8 cellular contexts compared by ENCODE assay signal in the genomic region with DNA sequence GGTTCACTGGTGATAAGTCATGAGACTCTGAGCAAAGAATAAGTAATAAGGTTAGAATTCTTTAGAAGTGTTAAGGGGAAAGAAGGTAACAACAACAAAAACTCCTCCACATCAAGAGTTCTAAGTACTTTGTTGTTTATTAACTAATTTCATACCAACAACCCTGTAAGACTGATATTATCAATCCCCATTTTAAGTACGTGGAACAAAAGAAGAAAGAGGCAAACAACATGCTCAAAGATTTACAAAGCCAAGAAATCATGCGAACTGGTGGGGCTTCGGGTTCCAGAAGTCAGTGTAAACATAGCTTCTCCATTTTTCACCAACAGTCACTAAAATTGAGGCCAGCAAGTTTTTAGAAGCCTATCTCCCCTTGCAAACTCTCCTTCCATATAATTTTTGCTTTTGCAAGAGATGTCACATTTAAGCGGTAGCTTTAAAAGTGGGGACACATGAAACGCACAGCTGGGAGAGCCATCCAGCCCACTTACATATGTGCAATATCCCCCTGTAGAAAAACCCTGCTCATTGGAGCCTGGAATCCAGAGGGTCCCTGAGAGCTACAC. TPM values are rescaled to one million over a fixed set of nuclear protein-coding genes. Genes with fewer than 3 reads are reported as not detected.
DNase-seq lines count a peak whose midpoint lies in the region; ATAC-seq and TF ChIP-seq lines count a peak whose summit lies in the region.

No MANE protein-coding gene starts in this region.

- peak overlapping the region; percentile 93 for H3K4me3 Mint-ChIP-seq in activated CD4-positive, alpha-beta T cell treated with anti-CD3 and anti-CD28 coated beads for 36 hours
- H3K4me3 Mint-ChIP-seq in activated T-helper 1 cell treated with anti-CD3 and anti-CD28 coated beads, Interleukin-12 subunit alpha, Interleukin-12 subunit beta, Interleukin-2, Interleukin-4 antibody, amounts not matched to agents 30 ng/mL and 10 ng/mL and 1 ng/mL, durations not matched to agents 14 hours and 24 hours and 36 hours, result peak overlapping the region; percentile 92

- H3K27me3 ChIP-seq in iPS-20b (ENCODE audit: insufficient read depth, low read length) (no peaks in the 10 kb centered on the region), testis (no peaks in the 10 kb centered on the region)

- H3K27ac ChIP-seq in iPS-20b (ENCODE audit: low read length) (peak overlapping the region; percentile 41), testis (peak overlapping the region; percentile 95 to 98)

- H3K4me1 Mint-ChIP-seq in activated CD4-positive, alpha-beta T cell treated with anti-CD3 and anti-CD28 coated beads for 36 hours, result peaks cover 63% of the 10 kb centered on the region
- H3K4me1 Mint-ChIP-seq in activated T-helper 1 cell treated with anti-CD3 and anti-CD28 coated beads, Interleukin-12 subunit alpha, Interleukin-12 subunit beta, Interleukin-2, Interleukin-4 antibody, amounts not matched to agents 30 ng/mL and 10 ng/mL and 1 ng/mL, durations not matched to agents 14 hours and 24 hours and 36 hours (ENCODE audit: low read depth), result peaks cover 63% of the 10 kb centered on the region

- H3K9ac ChIP-seq in iPS-20b (ENCODE audit: low read depth, low read length), result peak overlapping the region; percentile 87

- peaks cover 9% of the 10 kb centered on the region for H3K4me1 ChIP-seq in iPS-20b (ENCODE audit: insufficient read depth, low read length)
- peaks cover 16% of the 10 kb centered on the region for H3K4me1 ChIP-seq in testis

- ATAC-seq in activated CD4-positive, alpha-beta T cell treated with anti-CD3 and anti-CD28 coated beads for 36 hours, result no peak
- ATAC-seq in GM19324 (IDR thresholded peaks at IDR 0.05; ENCODE audit: low FRiP score, unreplicated experiment) (no peak), left colon (no peak)

- no peak for DNase-seq in activated CD4-positive, alpha-beta T cell treated with anti-CD3 and anti-CD28 coated beads for 36 hours
- no peak for DNase-seq in activated CD4-positive, alpha-beta T cell treated with anti-CD3 and anti-CD28 coated beads, Interleukin-2, amount 50 U/mL, for 48 hours
- no peak for DNase-seq in activated T-helper 1 cell treated with anti-CD3 and anti-CD28 coated beads, Interleukin-12 subunit alpha, Interleukin-12 subunit beta, Interleukin-2, Interleukin-4 antibody, amounts not matched to agents 30 ng/mL and 10 ng/mL and 1 ng/mL, durations not matched to agents 14 hours and 24 hours and 36 hours (ENCODE audit: low spot score)
- DNase-seq in testis (no peak), left colon (no peak)
- DNase-seq in stimulated activated CD4-positive, alpha-beta T cell treated with anti-CD3 and anti-CD28 coated beads, Interleukin-15, amount 100 ng/mL, for 24 hours, result no peak

- intact Hi-C loops in activated CD4-positive, alpha-beta T cell treated with anti-CD3 and anti-CD28 coated beads for 36 hours (cut with DNase I, micrococcal nuclease), result loop anchor here (1.0 to 10.0 kb wide), 8 partner anchors 23 to 913 kb away; a partner anchor contains a TSS
- intact Hi-C loops in activated T-helper 1 cell treated with anti-CD3 and anti-CD28 coated beads, Interleukin-12 subunit alpha, Interleukin-12 subunit beta, Interleukin-2, Interleukin-4 antibody, amounts not matched to agents 30 ng/mL and 10 ng/mL and 1 ng/mL, durations not matched to agents 14 hours and 24 hours and 36 hours (cut with micrococcal nuclease), result loop anchor here (2.0 to 10.0 kb wide), 3 partner anchors 148 to 910 kb away; a partner anchor contains a TSS
- intact Hi-C loops in testis (cut with DNase I; ENCODE audit: low total_unique reads) (no loop called here), left colon (cut with DNase I, micrococcal nuclease) (no loop called here)

- 11 to 15% methylated on average over 5 of the region's 5 CpGs for WGBS in testis, 2 donors

- no peaks in the 10 kb centered on the region for H3K9me3 ChIP-seq in iPS-20b (ENCODE audit: insufficient read depth, low read depth, low read length)
- H3K9me3 ChIP-seq in testis, result no peaks in the 10 kb centered on the region

- no peaks in the 10 kb centered on the region for H3K9me3 Mint-ChIP-seq in activated CD4-positive, alpha-beta T cell treated with anti-CD3 and anti-CD28 coated beads for 36 hours (ENCODE audit: low read depth)
- H3K9me3 Mint-ChIP-seq in activated T-helper 1 cell treated with anti-CD3 and anti-CD28 coated beads, Interleukin-12 subunit alpha, Interleukin-12 subunit beta, Interleukin-2, Interleukin-4 antibody, amounts not matched to agents 30 ng/mL and 10 ng/mL and 1 ng/mL, durations not matched to agents 14 hours and 24 hours and 36 hours, result no peaks in the 10 kb centered on the region

- TF ChIP-seq POLR2A in testis (IDR thresholded peaks at IDR 0.05), result no peak

- no peaks in the 10 kb centered on the region for H3K27me3 Mint-ChIP-seq in activated CD4-positive, alpha-beta T cell treated with anti-CD3 and anti-CD28 coated beads for 36 hours
- H3K27me3 Mint-ChIP-seq in activated T-helper 1 cell treated with anti-CD3 and anti-CD28 coated beads, Interleukin-12 subunit alpha, Interleukin-12 subunit beta, Interleukin-2, Interleukin-4 antibody, amounts not matched to agents 30 ng/mL and 10 ng/mL and 1 ng/mL, durations not matched to agents 14 hours and 24 hours and 36 hours (ENCODE audit: insufficient read depth), result peaks cover 18% of the 10 kb centered on the region

- peak overlapping the region; percentile 78 for H3K4me3 ChIP-seq in iPS-20b (ENCODE audit: low read length)
- H3K4me3 ChIP-seq in testis, result peak overlapping the region; percentile 83 to 93

- POLR2A ChIA-PET in activated CD4-positive, alpha-beta T cell treated with anti-CD3 and anti-CD28 coated beads for 36 hours (lab: Charles Lee), result interaction anchor here (0.6 to 2.4 kb wide), 8 partner anchors 12 to 512 kb away, joined by 3 to 22 read pairs (median 4); a partner anchor contains a TSS

- CTCF ChIA-PET in activated CD4-positive, alpha-beta T cell treated with anti-CD3 and anti-CD28 coated beads for 36 hours (lab: Charles Lee), result interaction anchor here (0.9 to 6.1 kb wide), 5 partner anchors 14 to 260 kb away, joined by 3 to 41 read pairs (median 8); no protein-coding TSS in a partner anchor

- H3K36me3 ChIP-seq in iPS-20b (ENCODE audit: insufficient read depth, low read depth, low read length), result no peaks in the 10 kb centered on the region
- no peaks in the 10 kb centered on the region for H3K36me3 ChIP-seq in testis (ENCODE audit: low read depth, missing control alignments)

- no peak for TF ChIP-seq CTCF in testis (IDR thresholded peaks at IDR 0.05)

- peak overlapping the region; percentile 98 for H3K27ac Mint-ChIP-seq in activated CD4-positive, alpha-beta T cell treated with anti-CD3 and anti-CD28 coated beads for 36 hours
- H3K27ac Mint-ChIP-seq in activated T-helper 1 cell treated with anti-CD3 and anti-CD28 coated beads, Interleukin-12 subunit alpha, Interleukin-12 subunit beta, Interleukin-2, Interleukin-4 antibody, amounts not matched to agents 30 ng/mL and 10 ng/mL and 1 ng/mL, durations not matched to agents 14 hours and 24 hours and 36 hours, result peak overlapping the region; percentile 98

- peaks cover 19% of the 10 kb centered on the region for H3K36me3 Mint-ChIP-seq in activated CD4-positive, alpha-beta T cell treated with anti-CD3 and anti-CD28 coated beads for 36 hours (ENCODE audit: low read depth)
- H3K36me3 Mint-ChIP-seq in activated T-helper 1 cell treated with anti-CD3 and anti-CD28 coated beads, Interleukin-12 subunit alpha, Interleukin-12 subunit beta, Interleukin-2, Interleukin-4 antibody, amounts not matched to agents 30 ng/mL and 10 ng/mL and 1 ng/mL, durations not matched to agents 14 hours and 24 hours and 36 hours (ENCODE audit: low read depth), result peaks cover 2% of the 10 kb centered on the region

RNA-seq across cellular contexts. Expression of a gene that starts 0.9 kb away (rescaled TPM):
- total RNA-seq in activated CD4-positive, alpha-beta T cell treated with anti-CD3 and anti-CD28 coated beads for 36 hours, result 10 to 100 TPM; 31.0 to 32.9 TPM
- total RNA-seq in activated T-helper 1 cell treated with anti-CD3 and anti-CD28 coated beads, Interleukin-12 subunit alpha, Interleukin-12 subunit beta, Interleukin-2, Interleukin-4 antibody, amounts not matched to agents 30 ng/mL and 10 ng/mL and 1 ng/mL, durations not matched to agents 14 hours and 24 hours and 36 hours, result 56.9 and 63.9 TPM in 2 replicates
- total RNA-seq in testis (10 to 100 TPM; 63.4 to 66.5 TPM), left colon (10 to 100 TPM; 41.9 to 50.0 TPM)
- 42.9 TPM for polyA plus RNA-seq in testis (ENCODE audit: insufficient read depth, low read depth, low replicate concordance)

RNA-seq across cellular contexts. Expression of a gene that starts 22.9 kb away (rescaled TPM):
- 10 to 100 TPM; 69.6 to 79.6 TPM for total RNA-seq in activated CD4-positive, alpha-beta T cell treated with anti-CD3 and anti-CD28 coated beads for 36 hours
- 70.7 and 74.3 TPM in 2 replicates for total RNA-seq in activated T-helper 1 cell treated with anti-CD3 and anti-CD28 coated beads, Interleukin-12 subunit alpha, Interleukin-12 subunit beta, Interleukin-2, Interleukin-4 antibody, amounts not matched to agents 30 ng/mL and 10 ng/mL and 1 ng/mL, durations not matched to agents 14 hours and 24 hours and 36 hours
- total RNA-seq in testis (10 to 100 TPM; 72.7 to 75.3 TPM), left colon (10 to 100 TPM; 57.5 to 68.0 TPM)
- 61.2 TPM for polyA plus RNA-seq in testis (ENCODE audit: insufficient read depth, low read depth, low replicate concordance)

RNA-seq across cellular contexts. Expression of a gene that starts 58.1 kb away (rescaled TPM):
- total RNA-seq in activated CD4-positive, alpha-beta T cell treated with anti-CD3 and anti-CD28 coated beads for 36 hours, result 10 to 100 TPM; 12.8 to 13.6 TPM
- 28.6 and 35.2 TPM in 2 replicates for total RNA-seq in activated T-helper 1 cell treated with anti-CD3 and anti-CD28 coated beads, Interleukin-12 subunit alpha, Interleukin-12 subunit beta, Interleukin-2, Interleukin-4 antibody, amounts not matched to agents 30 ng/mL and 10 ng/mL and 1 ng/mL, durations not matched to agents 14 hours and 24 hours and 36 hours
- total RNA-seq in testis, result 10 to 100 TPM; 67.6 to 85.3 TPM
- polyA plus RNA-seq in testis (ENCODE audit: insufficient read depth, low read depth, low replicate concordance), result 74.8 TPM
- total RNA-seq in left colon, result 10 to 100 TPM; 16.5 to 19.6 TPM

Comparison
In these comparisons a context has a peak if more than half of its experiments do, and no peak if none do; other contexts are left out.
1. intact Hi-C loops: an anchor here in activated CD4-positive, alpha-beta T cell treated with anti-CD3 and anti-CD28 coated beads for 36 hours (1.0 to 10.0 kb wide) and activated T-helper 1 cell treated with anti-CD3 and anti-CD28 coated beads, Interleukin-12 subunit alpha, Interleukin-12 subunit beta, Interleukin-2, Interleukin-4 antibody, amounts not matched to agents 30 ng/mL and 10 ng/mL and 1 ng/mL, durations not matched to agents 14 hours and 24 hours and 36 hours (2.0 to 10.0 kb wide); none called in testis and left colon.